15 cellular contexts compared by ENCODE assay signal in the genomic region with DNA sequence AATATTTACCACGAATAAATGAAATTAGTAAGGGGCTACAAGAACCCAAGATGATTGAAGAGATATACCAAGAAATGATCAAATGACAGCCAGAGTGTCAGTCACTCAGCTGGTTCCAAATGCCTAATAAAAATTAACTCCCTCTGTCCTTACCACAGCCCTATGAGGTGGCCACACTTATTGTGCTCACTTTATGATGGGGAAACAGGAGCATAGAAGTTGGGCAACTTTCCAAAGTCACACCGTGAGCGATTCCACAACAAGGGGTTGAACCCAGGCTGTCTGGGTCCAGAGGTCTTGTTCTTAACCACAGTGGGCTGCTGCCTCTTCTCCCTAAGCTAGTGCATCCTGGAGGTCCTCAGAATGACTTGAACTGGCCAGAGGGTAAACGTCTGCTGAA. TPM values are rescaled to one million over a fixed set of nuclear protein-coding genes. Genes with fewer than 3 reads are reported as not detected.
"Had no signal": no experiment of that assay in that cellular context is flagged by ENCODE, and none has a peak within 500 bp of the region (broad histone marks: within the 10 kb centered on the region; RNA-seq: fewer than 3 reads in every experiment).

No MANE protein-coding gene starts in this region.

RNA-seq across cellular contexts. Expression of a gene that starts 31.6 kb away (rescaled TPM):
- total RNA-seq: activated B cell treated with CpG ODN at 0.5 μM for 24 hours; activated CD4-positive, alpha-beta memory T cell treated with anti-CD3 and anti-CD28 coated beads for 36 hours; activated CD4-positive, alpha-beta memory T cell treated with anti-CD3 and anti-CD28 coated beads, Interleukin-2, amount 10 ng/mL, durations not matched to agents 7 days and 5 days; activated CD4-positive, alpha-beta T cell treated with anti-CD3 and anti-CD28 coated beads for 36 hours; activated CD4-positive, alpha-beta T cell treated with anti-CD3 and anti-CD28 coated beads, Interleukin-2, amount 10 ng/mL, durations not matched to agents 24 days and 14 days; activated CD4-positive, alpha-beta T cell treated with anti-CD3 and anti-CD28 coated beads, Interleukin-2, amount 10 ng/mL, durations not matched to agents 7 days and 5 days; activated CD8-positive, alpha-beta memory T cell treated with anti-CD3 and anti-CD28 coated beads for 36 hours; activated CD8-positive, alpha-beta memory T cell treated with anti-CD3 and anti-CD28 coated beads, Interleukin-2, amount 10 ng/mL, durations not matched to agents 7 days and 5 days; activated CD8-positive, alpha-beta T cell treated with anti-CD3 and anti-CD28 coated beads for 36 hours; activated CD8-positive, alpha-beta T cell treated with anti-CD3 and anti-CD28 coated beads, Interleukin-2, amount 10 ng/mL, durations not matched to agents 7 days and 5 days; T-cell; T-helper 1 cell treated with Interleukin-12 subunit alpha and Interleukin-12 subunit beta and Interleukin-4 antibody, amounts not matched to agents 30 ng/mL and 1 ng/mL, for 36 hours; T-helper 17 cell; T-helper 2 cell treated with Interferon-gamma antibody and Interleukin-4, amounts not matched to agents 100 ng/mL and 5 ng/mL, for 36 hours; WTC11 had no signal

RNA-seq across cellular contexts. Expression of a gene that starts 59.1 kb away (rescaled TPM):
- total RNA-seq: activated B cell treated with CpG ODN at 0.5 μM for 24 hours; activated CD4-positive, alpha-beta memory T cell treated with anti-CD3 and anti-CD28 coated beads for 36 hours; activated CD4-positive, alpha-beta memory T cell treated with anti-CD3 and anti-CD28 coated beads, Interleukin-2, amount 10 ng/mL, durations not matched to agents 7 days and 5 days; activated CD4-positive, alpha-beta T cell treated with anti-CD3 and anti-CD28 coated beads for 36 hours; activated CD4-positive, alpha-beta T cell treated with anti-CD3 and anti-CD28 coated beads, Interleukin-2, amount 10 ng/mL, durations not matched to agents 24 days and 14 days; activated CD4-positive, alpha-beta T cell treated with anti-CD3 and anti-CD28 coated beads, Interleukin-2, amount 10 ng/mL, durations not matched to agents 7 days and 5 days; activated CD8-positive, alpha-beta memory T cell treated with anti-CD3 and anti-CD28 coated beads for 36 hours; activated CD8-positive, alpha-beta memory T cell treated with anti-CD3 and anti-CD28 coated beads, Interleukin-2, amount 10 ng/mL, durations not matched to agents 7 days and 5 days; activated CD8-positive, alpha-beta T cell treated with anti-CD3 and anti-CD28 coated beads for 36 hours; activated CD8-positive, alpha-beta T cell treated with anti-CD3 and anti-CD28 coated beads, Interleukin-2, amount 10 ng/mL, durations not matched to agents 7 days and 5 days; T-cell; T-helper 1 cell treated with Interleukin-12 subunit alpha and Interleukin-12 subunit beta and Interleukin-4 antibody, amounts not matched to agents 30 ng/mL and 1 ng/mL, for 36 hours; T-helper 17 cell; T-helper 2 cell treated with Interferon-gamma antibody and Interleukin-4, amounts not matched to agents 100 ng/mL and 5 ng/mL, for 36 hours had no signal
